ENCODE assay signal across 23 cellular contexts in genomic region chr18:12654971-12655370, GRCh38. TPM values are rescaled to one million over a fixed set of nuclear protein-coding genes. Genes with fewer than 3 reads are reported as not detected.
A peak's percentile ranks its signal among the peaks of the same experiment; 100 is the strongest.
DNase-seq lines count a peak whose midpoint lies in the region; ATAC-seq and TF ChIP-seq lines count a peak whose summit lies in the region.
"Had no signal": no experiment of that assay in that cellular context is flagged by ENCODE, and none has a peak within 500 bp of the region (broad histone marks: within the 10 kb centered on the region; RNA-seq: fewer than 3 reads in every experiment).

No MANE protein-coding gene starts in this region.

- no peaks in the 10 kb centered on the region for H4K20me1 ChIP-seq in OCI-LY7 (ENCODE audit: insufficient read depth, low read length)

- no TSS peak for BruUV-seq in OCI-LY7 (replicated peaks; lab: Mats Ljungman, UMichigan)

- H3K9me3 ChIP-seq in CD8-positive, alpha-beta T cell (ENCODE audit: low read length), result no peaks in the 10 kb centered on the region
- H3K9me3 ChIP-seq in MG63, result no peaks in the 10 kb centered on the region
- no peaks in the 10 kb centered on the region for H3K9me3 ChIP-seq in OCI-LY7 (ENCODE audit: low read length)
- H3K9me3 ChIP-seq: adrenal gland, gastroesophageal sphincter, prostate gland, transverse colon had no signal

- no peaks in the 10 kb centered on the region for H3K9me2 ChIP-seq in OCI-LY7 (ENCODE audit: insufficient read depth, low read length)

- H3K4me1 Mint-ChIP-seq in CD8-positive, alpha-beta T cell (ENCODE audit: low read depth), result peaks cover 12% of the 10 kb centered on the region
- H3K4me1 Mint-ChIP-seq in chondrocyte (ENCODE audit: low read depth) (peaks cover 63% of the 10 kb centered on the region), neural crest cell (peaks cover 57% of the 10 kb centered on the region)

- no peak for TF ChIP-seq CTCF in CD8-positive, alpha-beta T cell (IDR thresholded peaks at IDR 0.05)
- no peak for TF ChIP-seq CTCF in chondrocyte (IDR thresholded peaks at IDR 0.05)
- TF ChIP-seq CTCF in neural crest cell (conservative IDR thresholded peaks at IDR 0.05), result no peak
- no peak for TF ChIP-seq CTCF in OCI-LY7 (conservative IDR thresholded peaks at IDR 0.05; ENCODE audit: low read length)

- peaks cover 9% of the 10 kb centered on the region for H3K4me1 ChIP-seq in CD8-positive, alpha-beta T cell (ENCODE audit: insufficient read depth, low read length)
- peaks cover 3% of the 10 kb centered on the region for H3K4me1 ChIP-seq in OCI-LY7 (ENCODE audit: insufficient read depth, low read length, poor library complexity, severe bottlenecking)
- H3K4me1 ChIP-seq: prostate gland had no signal

- H3K36me3 Mint-ChIP-seq in CD8-positive, alpha-beta T cell, result peaks cover 2% of the 10 kb centered on the region
- H3K36me3 Mint-ChIP-seq in chondrocyte (ENCODE audit: low read depth) (peaks cover under 1% of the 10 kb centered on the region), neural crest cell (ENCODE audit: low read depth) (peaks cover 2% of the 10 kb centered on the region)

- no peak for ATAC-seq in CD8-positive, alpha-beta T cell
- ATAC-seq: activated CD4-positive, alpha-beta T cell treated with anti-CD3 and anti-CD28 coated beads for 36 hours; gastroesophageal sphincter; HCT116 had no signal

- H3K27me3 Mint-ChIP-seq in CD8-positive, alpha-beta T cell (ENCODE audit: low read depth), result peaks cover 25% of the 10 kb centered on the region
- H3K27me3 Mint-ChIP-seq in chondrocyte (ENCODE audit: low read depth) (no peaks in the 10 kb centered on the region), neural crest cell (ENCODE audit: low read depth) (no peaks in the 10 kb centered on the region)

- H3K79me2 ChIP-seq in OCI-LY7 (ENCODE audit: insufficient read depth, low read depth, low read length), result no peaks in the 10 kb centered on the region

- H3K4me3 Mint-ChIP-seq in CD8-positive, alpha-beta T cell, result peak overlapping the region; percentile 29
- H3K4me3 Mint-ChIP-seq in chondrocyte (ENCODE audit: unreplicated experiment) (peak overlapping the region; percentile 78), neural crest cell (peak overlapping the region; percentile 90)
- H3K4me3 Mint-ChIP-seq: stimulated activated naive CD8-positive, alpha-beta T cell treated with anti-CD3 and anti-CD28 coated beads, Interleukin-15, Interleukin-2, amounts not matched to agents 100 ng/mL and 50 ng/mL, for 24 hours had no signal

- DNase-seq in CD8-positive, alpha-beta T cell, result no peak
- DNase-seq in MG63 (no peak), chondrocyte (ENCODE audit: low spot score) (no peak), neural crest cell (ENCODE audit: low read depth, low spot score) (no peak), OCI-LY7 (ENCODE audit: low spot score) (no peak), dedifferentiated amniotic fluid mesenchymal stem cell (ENCODE audit: extremely low spot score) (no peak), medulla oblongata (ENCODE audit: extremely low spot score) (no peak)
- DNase-seq: activated CD4-positive, alpha-beta T cell treated with anti-CD3 and anti-CD28 coated beads for 36 hours; activated gamma-delta T cell; adrenal gland; AML-193; NCI-H1105 treated with DMSO at 0.1 percent for 48 hours; NCI-H2081 treated with DMSO at 0.1 percent for 48 hours; NCI-H446 treated with DMSO at 0.1 percent for 48 hours; NK-92 treated with Interleukin-12 subunit alpha and Interleukin-12 subunit beta, amount 100 ng/mL, for 24 hours; small intestine; stimulated activated CD4-positive, alpha-beta T cell treated with anti-CD3 and anti-CD28 coated beads, Interleukin-2, amount 100 ng/mL, for 48 hours; transverse colon had no signal

- POLR2A ChIA-PET in CD8-positive, alpha-beta T cell (lab: Charles Lee), result no interaction called here
- POLR2A ChIA-PET in OCI-LY7 (lab: Charles Lee), result no interaction called here

- no peak overlapping the region for H3K4me2 ChIP-seq in OCI-LY7 (ENCODE audit: low read length)

- no peaks in the 10 kb centered on the region for H3K36me3 ChIP-seq in CD8-positive, alpha-beta T cell (ENCODE audit: insufficient read depth, low read length)
- no peaks in the 10 kb centered on the region for H3K36me3 ChIP-seq in MG63
- no peaks in the 10 kb centered on the region for H3K36me3 ChIP-seq in OCI-LY7 (ENCODE audit: insufficient read depth, low read length)
- H3K36me3 ChIP-seq: adrenal gland, gastroesophageal sphincter, prostate gland, transverse colon had no signal

- intact Hi-C loops in CD8-positive, alpha-beta T cell (cut with DNase I, micrococcal nuclease), result loop anchor here (5.0 to 10.0 kb wide), 4 partner anchors 248 to 720 kb away; partner anchors contain the start of genes AFG3L2 (in 1 of the 2) and PRELID3A (in 1 of the 2)
- intact Hi-C loops in OCI-LY7 (cut with micrococcal nuclease; ENCODE audit: unreplicated experiment), result no loop called here

- H3K27ac ChIP-seq in CD8-positive, alpha-beta T cell (ENCODE audit: low read depth, low read length), result no peak overlapping the region
- H3K27ac ChIP-seq in OCI-LY7 (ENCODE audit: low read depth, low read length, poor library complexity, severe bottlenecking), result no peak overlapping the region
- H3K27ac ChIP-seq: adrenal gland, prostate gland, transverse colon had no signal

- CTCF ChIA-PET in CD8-positive, alpha-beta T cell (lab: Charles Lee), result interaction anchor here (0.9 kb wide), 1 partner anchor 263 kb away, joined by 3 read pairs; no protein-coding TSS in a partner anchor
- CTCF ChIA-PET in OCI-LY7 (lab: Charles Lee; ENCODE audit: unreplicated experiment), result no interaction called here

- no peak overlapping the region for H3K27ac Mint-ChIP-seq in CD8-positive, alpha-beta T cell
- H3K27ac Mint-ChIP-seq in chondrocyte (ENCODE audit: unreplicated experiment) (peak overlapping the region; percentile 95), neural crest cell (ENCODE audit: unreplicated experiment) (no peak overlapping the region)
- H3K27ac Mint-ChIP-seq: activated CD4-positive, alpha-beta T cell treated with anti-CD3 and anti-CD28 coated beads for 36 hours; stimulated activated naive CD8-positive, alpha-beta T cell treated with anti-CD3 and anti-CD28 coated beads, Interleukin-15, Interleukin-2, amounts not matched to agents 100 ng/mL and 50 ng/mL, for 24 hours had no signal

- peaks cover 3% of the 10 kb centered on the region for H3K27me3 ChIP-seq in CD8-positive, alpha-beta T cell (ENCODE audit: insufficient read depth, low read length)
- no peaks in the 10 kb centered on the region for H3K27me3 ChIP-seq in MG63
- H3K27me3 ChIP-seq: adrenal gland, gastroesophageal sphincter had no signal

- H2AFZ ChIP-seq in OCI-LY7 (ENCODE audit: low read length), result no peak overlapping the region

- H3K4me3 ChIP-seq in CD8-positive, alpha-beta T cell (ENCODE audit: low read depth, low read length), result no peak overlapping the region
- H3K4me3 ChIP-seq in MG63 (peak overlapping the region; percentile 60), OCI-LY7 (ENCODE audit: low read depth, low read length, poor library complexity, severe bottlenecking) (no peak overlapping the region)
- H3K4me3 ChIP-seq: adrenal gland, gastroesophageal sphincter, lung, prostate gland, transverse colon had no signal

- no peaks in the 10 kb centered on the region for H3K9me3 Mint-ChIP-seq in CD8-positive, alpha-beta T cell
- H3K9me3 Mint-ChIP-seq in chondrocyte (ENCODE audit: low read depth) (no peaks in the 10 kb centered on the region), neural crest cell (no peaks in the 10 kb centered on the region)
- H3K9me3 Mint-ChIP-seq: stimulated activated naive CD8-positive, alpha-beta T cell treated with anti-CD3 and anti-CD28 coated beads, Interleukin-15, Interleukin-2, amounts not matched to agents 100 ng/mL and 50 ng/mL, for 24 hours had no signal

RNA-seq across cellular contexts. Expression of gene SPIRE1, which starts 2.9 kb away (rescaled TPM):
- under 1 TPM; 0.57 to 0.69 TPM for total RNA-seq in CD8-positive, alpha-beta T cell
- total RNA-seq in MG63 (2014; rRNA removed; shearing (Covaris generic); ENCODE audit: low replicate concordance), result 19.9 and 23.0 TPM in 2 replicates
- total RNA-seq in chondrocyte, result 38.3 to 65.8 TPM (median 57.8 TPM) in 3 replicates
- total RNA-seq in neural crest cell, result 34.9 and 40.5 TPM in 2 replicates
- total RNA-seq in OCI-LY7 (2014; rRNA removed; shearing (Covaris generic)), result 0.19 TPM in 1 of 2 replicates, not detected in the other
- total RNA-seq in OCI-LY7 (2022), result 1.1 and 2.4 TPM in 2 replicates

RNA-seq across cellular contexts. Expression of gene CEP76, which starts 47.6 kb away (rescaled TPM):
- 10 to 100 TPM; 10.9 to 11.0 TPM for total RNA-seq in CD8-positive, alpha-beta T cell
- total RNA-seq in MG63 (2014; rRNA removed; shearing (Covaris generic); ENCODE audit: low replicate concordance), result 3.6 and 6.6 TPM in 2 replicates
- 5.2 to 6.8 TPM (median 5.8 TPM) in 3 replicates for total RNA-seq in chondrocyte
- 11.2 and 15.4 TPM in 2 replicates for total RNA-seq in neural crest cell
- 22.1 and 23.7 TPM in 2 replicates for total RNA-seq in OCI-LY7 (2014; rRNA removed; shearing (Covaris generic))
- total RNA-seq in OCI-LY7 (2022), result 13.7 and 14.1 TPM in 2 replicates

RNA-seq across cellular contexts. Expression of gene PSMG2, which starts 47.9 kb away (rescaled TPM):
- total RNA-seq in CD8-positive, alpha-beta T cell, result 10 to 100 TPM; 80.3 to 81.7 TPM
- total RNA-seq in MG63 (2014; rRNA removed; shearing (Covaris generic); ENCODE audit: low replicate concordance), result 84.1 and 120 TPM in 2 replicates
- 44.4 to 48.8 TPM (median 48.7 TPM) in 3 replicates for total RNA-seq in chondrocyte
- 61.4 and 69.0 TPM in 2 replicates for total RNA-seq in neural crest cell
- total RNA-seq in OCI-LY7 (2014; rRNA removed; shearing (Covaris generic)), result 61.7 and 69.2 TPM in 2 replicates
- total RNA-seq in OCI-LY7 (2022), result 98.8 and 103 TPM in 2 replicates

Comparison
In these comparisons a context has a peak if more than half of its experiments do, and no peak if none do; other contexts are left out.
1. H3K4me3 Mint-ChIP-seq: peak in every context shown above with its lines; median percentile 90 in neural crest cell; 78 in chondrocyte; 29 in CD8-positive, alpha-beta T cell.